In genomic region chr14:67420102-67420739, GRCh38 we compare ENCODE assay signal across 8 cellular contexts. TPM values are rescaled to one million over a fixed set of nuclear protein-coding genes. Genes with fewer than 3 reads are reported as not detected.
DNase-seq lines count a peak whose midpoint lies in the region; ATAC-seq, FAIRE-seq and TF ChIP-seq lines count a peak whose summit lies in the region.

No MANE protein-coding gene starts in this region.

- FAIRE-seq in H1 (lab: Jason Lieb, UNC) = no peak

- H2AFZ ChIP-seq in H1 (ENCODE audit: low read length) = no peak overlapping the region

- peak overlapping the region; percentile 55; the same call in 1 of the 2 replicates for H2BK12ac ChIP-seq in H1 (ENCODE audit: low read depth, low read length)

- H3K4me3 ChIP-seq in Panc1 (ENCODE audit: low read depth in 2 of 2, low read length in 2 of 2) (no peak overlapping the region), H1 (ENCODE audit: extremely low read depth in 1 of 4, insufficient read depth in 2 of 4, low read depth in 3 of 4, low read length in 4 of 4) (no peak overlapping the region)

- no peak overlapping the region for H2BK120ac ChIP-seq in H1 (replicated peaks; ENCODE audit: low read depth, low read length)

- no peak overlapping the region for H3K4me2 ChIP-seq in H1 (ENCODE audit: insufficient read depth in 1 of 2, low read depth in 2 of 2, low read length in 2 of 2)

- H3K18ac ChIP-seq in H1 (ENCODE audit: extremely low read depth, low read length) = no peak overlapping the region

- H2BK15ac ChIP-seq in H1 (ENCODE audit: low read length) = no peak overlapping the region

- H4K91ac ChIP-seq in H1 (replicated peaks; ENCODE audit: insufficient read length, low read length) = no peak overlapping the region

- no peak overlapping the region for H2AK5ac ChIP-seq in H1 (ENCODE audit: low read depth, low read length)

- H3K79me2 ChIP-seq in H1 (ENCODE audit: control insufficient read depth in 1 of 2, insufficient read depth in 2 of 2, low read length in 2 of 2) = no peaks in the 10 kb centered on the region

- no peak overlapping the region for H3K23ac ChIP-seq in H1 (ENCODE audit: insufficient read length)

- peak; percentile 60; the same call in 1 of the 2 replicates for ATAC-seq in Panc1
- no peak for ATAC-seq in HG03354 (IDR thresholded peaks at IDR 0.05; ENCODE audit: poor library complexity, severe bottlenecking, unreplicated experiment)

- no peaks in the 10 kb centered on the region for H4K20me1 ChIP-seq in H1 (replicated peaks in 1 of 2; ENCODE audit: control insufficient read depth in 1 of 2, insufficient read depth in 2 of 2, low read length in 2 of 2)

- H3K36me3 ChIP-seq in Panc1 (ENCODE audit: control insufficient read depth, insufficient read depth, low read length) = no peaks in the 10 kb centered on the region
- H3K36me3 ChIP-seq in H1 (ENCODE audit: control insufficient read depth in 2 of 4, insufficient read depth in 4 of 4, low read length in 3 of 4) = no peaks in the 10 kb centered on the region

- TF ChIP-seq CTCF in Panc1 (IDR thresholded peaks at IDR 0.05) = peak; percentile 77
- peak; percentile 71 to 82 (median 74) for TF ChIP-seq CTCF in H1 (IDR thresholded peaks at IDR 0.05; ENCODE audit: control extremely low read depth in 1 of 3, insufficient read depth in 1 of 3, low read depth in 1 of 3, low read length in 3 of 3)

- no peak overlapping the region for H2BK5ac ChIP-seq in H1 (ENCODE audit: low read depth, low read length)

- H3K9me3 ChIP-seq in Panc1 (ENCODE audit: control insufficient read depth, insufficient read depth, low read depth, low read length) (no peaks in the 10 kb centered on the region), H1 (ENCODE audit: insufficient read depth in 2 of 2, low read depth in 1 of 2, low read length in 1 of 2) (no peaks in the 10 kb centered on the region)

- H3K27ac ChIP-seq in Panc1 (ENCODE audit: low read length) (no peak overlapping the region), H1 (ENCODE audit: low read depth, low read length) (no peak overlapping the region)

- H3K56ac ChIP-seq in H1 (replicated peaks; ENCODE audit: insufficient read length, low read depth, low read length) = no peak overlapping the region

- no peak overlapping the region for H4K5ac ChIP-seq in H1 (ENCODE audit: insufficient read length, low read depth, low read length)

- no peak for TF ChIP-seq EP300 in H1 (IDR thresholded peaks at IDR 0.05; ENCODE audit: borderline replicate concordance in 1 of 2, low read depth in 2 of 2, low read length in 2 of 2)

- no TSS peak for BruUV-seq in Panc1 (replicated peaks; lab: Mats Ljungman, UMichigan)

- no peak overlapping the region for H3K4ac ChIP-seq in H1 (replicated peaks; ENCODE audit: insufficient read length, low read depth, low read length)

- no peaks in the 10 kb centered on the region for H3K23me2 ChIP-seq in H1 (ENCODE audit: low read depth, low read length)

- TF ChIP-seq POLR2A in H1 (IDR thresholded peaks at IDR 0.05; ENCODE audit: control extremely low read depth in 1 of 2, low read depth in 2 of 2, low read length in 2 of 2) = no peak

- H3K4me1 ChIP-seq in Panc1 (ENCODE audit: control insufficient read depth, insufficient read depth, low read length) = no peaks in the 10 kb centered on the region
- H3K4me1 ChIP-seq in H1 (replicated peaks in 1 of 4; ENCODE audit: control insufficient read depth in 3 of 4, insufficient read depth in 4 of 4, low read length in 3 of 4) = no peaks in the 10 kb centered on the region

- H4K8ac ChIP-seq in H1 (ENCODE audit: extremely low read depth, insufficient read depth, low read length) = no peak overlapping the region; the same call in 1 of the 2 replicates

- WGBS in H1 (ENCODE audit: extremely low coverage in 1 of 2, insufficient coverage in 1 of 2, insufficient read length in 1 of 2, insufficient replicate concordance in 2 of 2, low coverage in 1 of 2, low lambda C conversion rate in 2 of 2, missing lambda C conversion rate in 1 of 2), 2 experiments = 70% methylated on average over 12 of the region's 12 CpGs; no CpG with 5 or more reads in 1 of the 2 experiments

- intact Hi-C loops in Panc1 (cut with micrococcal nuclease; ENCODE audit: unreplicated experiment) = loop anchor here (10.0 kb wide), 1 partner anchor 95 kb away; no protein-coding TSS in a partner anchor

- CTCF ChIA-PET in Panc1 (lab: Charles Lee) = no interaction called here
- CTCF ChIA-PET in H1 (lab: Charles Lee; ENCODE audit: partially characterized antibody) = interaction anchor here (0.8 to 21.6 kb wide), 30 partner anchors 8 to 283 kb away, joined by 3 to 446 read pairs (median 4); partner anchors contain the start of gene ATP6V1D

- TF ChIP-seq RAD21 in H1 (IDR thresholded peaks at IDR 0.05 in 1 of 2, conservative IDR thresholded peaks at IDR 0.05 in 1 of 2; ENCODE audit: low read depth in 2 of 2, low read length in 2 of 2) = peak; percentile 67 to 78

- H3K27me3 ChIP-seq in Panc1 (ENCODE audit: control insufficient read depth, insufficient read depth, low read length) = no peaks in the 10 kb centered on the region
- H3K27me3 ChIP-seq in H1 (replicated peaks in 1 of 4; ENCODE audit: control insufficient read depth in 3 of 4, extremely low read depth in 1 of 4, insufficient read depth in 3 of 4, low read length in 3 of 4) = no peaks in the 10 kb centered on the region

- peak; percentile 71 for DNase-seq in activated effector memory CD4-positive, alpha-beta T cell treated with anti-CD3 and anti-CD28 coated beads, Interleukin-2, amount 50 U/mL, for 16 hours
- no peak for DNase-seq in activated effector memory CD4-positive, alpha-beta T cell treated with Interleukin-2 at 50 U/mL for 16 hours
- no peak for DNase-seq in Panc1 (ENCODE audit: low read depth, low spot score)
- peak in 1 of 2 experiments; percentile 87 for DNase-seq in H1 (ENCODE audit: low read depth in 1 of 2, low spot score in 2 of 2)
- peak; percentile 70 for DNase-seq in stimulated activated CD8-positive, alpha-beta memory T cell treated with anti-CD3 and anti-CD28 coated beads, Interleukin-4, amount 100 ng/mL, for 48 hours
- no peak for DNase-seq in retina
- no peak for DNase-seq in GM19238 (ENCODE audit: insufficient read length, low spot score)

- H3K79me1 ChIP-seq in H1 (ENCODE audit: low read depth, low read length) = no peaks in the 10 kb centered on the region

- POLR2A ChIA-PET in Panc1 (lab: Charles Lee) = no interaction called here
- POLR2A ChIA-PET in H1 (lab: Charles Lee; ENCODE audit: partially characterized antibody) = interaction anchor here (1.1 to 1.3 kb wide), 2 partner anchors 12 to 122 kb away, joined by 3 read pairs; no protein-coding TSS in a partner anchor

- no peak overlapping the region for H3K9ac ChIP-seq in H1 (replicated peaks in 1 of 4; ENCODE audit: extremely low read depth in 1 of 4, low read depth in 3 of 4, low read length in 3 of 4)

- H2BK20ac ChIP-seq in H1 (ENCODE audit: low read length) = no peak overlapping the region

- H3K14ac ChIP-seq in H1 (ENCODE audit: insufficient read length) = no peak overlapping the region

- in situ Hi-C loops in Panc1 (cut with HindIII; ENCODE audit: low pct_unique_long_range_greater_than_20kb, low sequenced_read_pairs) = no loop called here

TF ChIP-seq in H1, 55 proteins besides CTCF, POLR2A, EP300 and RAD21:
- TF ChIP-seq GABPA (IDR thresholded peaks at IDR 0.05; ENCODE audit: borderline replicate concordance, insufficient read depth, low read length) = no peak
- TF ChIP-seq, protein P1, sequence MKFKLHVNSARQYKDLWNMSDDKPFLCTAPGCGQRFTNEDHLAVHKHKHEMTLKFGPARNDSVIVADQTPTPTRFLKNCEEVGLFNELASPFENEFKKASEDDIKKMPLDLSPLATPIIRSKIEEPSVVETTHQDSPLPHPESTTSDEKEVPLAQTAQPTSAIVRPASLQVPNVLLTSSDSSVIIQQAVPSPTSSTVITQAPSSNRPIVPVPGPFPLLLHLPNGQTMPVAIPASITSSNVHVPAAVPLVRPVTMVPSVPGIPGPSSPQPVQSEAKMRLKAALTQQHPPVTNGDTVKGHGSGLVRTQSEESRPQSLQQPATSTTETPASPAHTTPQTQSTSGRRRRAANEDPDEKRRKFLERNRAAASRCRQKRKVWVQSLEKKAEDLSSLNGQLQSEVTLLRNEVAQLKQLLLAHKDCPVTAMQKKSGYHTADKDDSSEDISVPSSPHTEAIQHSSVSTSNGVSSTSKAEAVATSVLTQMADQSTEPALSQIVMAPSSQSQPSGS (IDR thresholded peaks at IDR 0.05; ENCODE audit: low read length) = peak; percentile 44; the same call in 1 of the 2 replicates
TF ChIP-seq in H1: peak in this region for 1.

RNA-seq across cellular contexts. Expression of gene PLEK2, which starts 8.3 kb away (rescaled TPM):
- total RNA-seq in Panc1 (2021; ENCODE audit: unreplicated experiment) = 9.1 TPM
- polyA plus RNA-seq in Panc1 (2012; ENCODE audit: insufficient read length) = 5.6 TPM
- 2.1 and 2.9 TPM in 2 replicates for total RNA-seq in H1 (2021; fragmentation: NEBNext Ultra II Directional; extraction: Animal tissue kit (Norgen Biotek cat#: 25700))
- 0.41 and 0.49 TPM in 2 replicates for polyA plus RNA-seq in H1 (2011; rRNA removed)
- polyA plus RNA-seq in H1 (2011; cell fraction: cytosol; rRNA removed) = 0.47 TPM
- polyA plus RNA-seq in H1 (2011; cell fraction: nucleus; rRNA removed) = 0.29 TPM
- polyA plus RNA-seq in H1 (2012, experiment 1 of 2) = 0.92 to 1.1 TPM (median 0.99 TPM) in 4 replicates
- 0.34 TPM for polyA plus RNA-seq in H1 (2012, experiment 2 of 2)
- 1.5 TPM for polyA plus RNA-seq in H1 (2013, experiment 1 of 2)
- 1.6 TPM for polyA plus RNA-seq in H1 (2013, experiment 2 of 2)
- polyA minus RNA-seq in H1 (2011; rRNA and poly(A)+ RNA removed) = 2.0 and 2.5 TPM in 2 replicates
- polyA minus RNA-seq in H1 (2011; cell fraction: cytosol; rRNA and poly(A)+ RNA removed) = not detected
- not detected for polyA minus RNA-seq in H1 (2011; cell fraction: nucleus; rRNA and poly(A)+ RNA removed)

Comparison
In these comparisons a context has a peak if more than half of its experiments do, and no peak if none do; other contexts are left out.
1. DNase-seq: peak in activated effector memory CD4-positive, alpha-beta T cell treated with anti-CD3 and anti-CD28 coated beads, Interleukin-2, amount 50 U/mL, for 16 hours (single experiment) and stimulated activated CD8-positive, alpha-beta memory T cell treated with anti-CD3 and anti-CD28 coated beads, Interleukin-4, amount 100 ng/mL, for 48 hours (single experiment); none in activated effector memory CD4-positive, alpha-beta T cell treated with Interleukin-2 at 50 U/mL for 16 hours (single experiment), Panc1 (single experiment), retina (single experiment) and GM19238 (single experiment).